ENCODE assay signal across 25 cellular contexts in the genomic region with DNA sequence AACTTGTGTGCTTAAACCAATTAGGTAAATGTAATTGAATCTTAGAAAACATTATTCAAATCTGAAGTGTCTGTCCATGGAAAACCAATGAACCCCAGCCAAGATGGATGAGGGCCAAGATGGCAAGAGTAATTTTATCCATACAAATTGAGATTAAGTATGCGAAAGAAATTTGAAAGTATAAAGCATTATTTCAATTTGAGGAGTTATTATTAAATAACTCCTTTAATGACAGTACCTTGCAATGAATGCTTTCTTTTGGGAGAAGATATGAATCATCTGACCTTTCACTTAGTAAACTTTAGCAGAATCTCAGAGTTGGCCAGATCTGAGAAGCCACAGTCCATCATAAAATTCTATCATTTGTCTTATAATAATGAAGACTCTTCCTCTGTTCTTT.
DNase-seq lines count a peak whose midpoint lies in the region; ATAC-seq, FAIRE-seq and TF ChIP-seq lines count a peak whose summit lies in the region.
"Had no signal": no experiment of that assay in that cellular context is flagged by ENCODE, and none has a peak within 500 bp of the region (broad histone marks: within the 10 kb centered on the region; RNA-seq: fewer than 3 reads in every experiment).

No MANE protein-coding gene starts in this region.

- in situ Hi-C loops in G401 (cut with HindIII; ENCODE audit: low sequenced_read_pairs): no loop called here
- in situ Hi-C loops in HepG2 (cut with HindIII; ENCODE audit: extremely low pct_ligation_motif_present, low pct_unique_long_range_greater_than_20kb): no loop called here

- no peaks in the 10 kb centered on the region for H3K36me3 Mint-ChIP-seq in endothelial cell (ENCODE audit: low read depth, unreplicated experiment)
- no peaks in the 10 kb centered on the region for H3K36me3 Mint-ChIP-seq in neural progenitor cell
- H3K36me3 Mint-ChIP-seq: brain; CD8-positive, alpha-beta T cell; stimulated activated memory B cell treated with anti-CD40 and anti-IgM and Interleukin-4, amounts not matched to agents 10 μg/mL and 1 μg/mL and 100 μg/mL, for 72 hours; WTC11 had no signal

- H3K9me3 ChIP-seq in HepG2 (ENCODE audit: low read length) (no peaks in the 10 kb centered on the region), neural progenitor cell (ENCODE audit: low read depth) (no peaks in the 10 kb centered on the region)

- H3K4me3 ChIP-seq in choroid plexus epithelial cell (ENCODE audit: low read depth, low read length): no peak overlapping the region
- H3K4me3 ChIP-seq in HepG2 (replicated peaks in 1 of 3; ENCODE audit: insufficient read depth in 1 of 3, low read depth in 2 of 3, low read length in 3 of 3): no peak overlapping the region
- H3K4me3 ChIP-seq in neural progenitor cell: no peak overlapping the region
- H3K4me3 ChIP-seq: smooth muscle cell had no signal

- no peaks in the 10 kb centered on the region for H4K20me1 ChIP-seq in HepG2 (ENCODE audit: insufficient read depth, low read length)
- H4K20me1 ChIP-seq in neural progenitor cell (ENCODE audit: low read depth): no peaks in the 10 kb centered on the region

- no peak overlapping the region for H3K27ac Mint-ChIP-seq in endothelial cell (ENCODE audit: unreplicated experiment)
- no peak overlapping the region for H3K27ac Mint-ChIP-seq in neural progenitor cell
- H3K27ac Mint-ChIP-seq: activated naive CD8-positive, alpha-beta T cell treated with anti-CD3 and anti-CD28 coated beads, Interleukin-2, amount 10 ng/mL, durations not matched to agents 7 days and 5 days; CD8-positive, alpha-beta T cell; stimulated activated memory B cell treated with anti-CD40 and anti-IgM and Interleukin-4, amounts not matched to agents 10 μg/mL and 1 μg/mL and 100 μg/mL, for 72 hours; WTC11 had no signal

- H3K36me3 ChIP-seq in HepG2 (replicated peaks in 1 of 2; ENCODE audit: control insufficient read depth in 1 of 2, insufficient read depth in 2 of 2, low read length in 2 of 2) (no peaks in the 10 kb centered on the region), neural progenitor cell (no peaks in the 10 kb centered on the region)

- H3K4me1 ChIP-seq in HepG2 (ENCODE audit: insufficient read depth, low read length) (peaks cover 26% of the 10 kb centered on the region), neural progenitor cell (no peaks in the 10 kb centered on the region)
- H3K4me1 ChIP-seq: foreskin keratinocyte had no signal

- TF ChIP-seq RAD21 in HepG2 (CRISPR knock-in tag; IDR thresholded peaks at IDR 0.05): no peak

- POLR2A ChIA-PET in HepG2 (lab: Yijun Ruan, JAX): no interaction called here

- no peak for FAIRE-seq in HepG2 (lab: Jason Lieb, UNC)
- FAIRE-seq: colon, GM12892 had no signal

- H3K4me2 ChIP-seq in HepG2 (ENCODE audit: low read depth, low read length) (no peak overlapping the region), neural progenitor cell (no peak overlapping the region)
- H3K4me2 ChIP-seq: smooth muscle cell had no signal

- TF ChIP-seq EP300 in HepG2 (IDR thresholded peaks at IDR 0.05; ENCODE audit: low read depth in 2 of 2, low read length in 2 of 2) (no peak), HepG2 (CRISPR knock-in tag; IDR thresholded peaks at IDR 0.05; ENCODE audit: borderline replicate concordance) (no peak)

- no TSS peak for BruUV-seq in HepG2 (replicated peaks; lab: Mats Ljungman, UMichigan)

- 90% methylated on average over 1 of the region's 1 CpG for whole genome bisulfite sequencing in HepG2 (ENCODE audit: low lambda C conversion rate)

- H3K27ac ChIP-seq in HepG2 (ENCODE audit: extremely low read length, insufficient read depth, low read length) (no peak overlapping the region), neural progenitor cell (no peak overlapping the region)
- H3K27ac ChIP-seq: foreskin keratinocyte had no signal

- H3K9ac ChIP-seq in HepG2 (ENCODE audit: insufficient read depth, low read depth, low read length) (no peak overlapping the region), neural progenitor cell (no peak overlapping the region)

- H2AFZ ChIP-seq in HepG2 (ENCODE audit: low read length): no peak overlapping the region
- no peak overlapping the region for H2AFZ ChIP-seq in neural progenitor cell (replicated peaks)

- no peaks in the 10 kb centered on the region for H3K9me3 Mint-ChIP-seq in endothelial cell (ENCODE audit: unreplicated experiment)
- no peaks in the 10 kb centered on the region for H3K9me3 Mint-ChIP-seq in neural progenitor cell
- H3K9me3 Mint-ChIP-seq: brain; CD8-positive, alpha-beta T cell; neural crest cell; stimulated activated memory B cell treated with anti-CD40 and anti-IgM and Interleukin-4, amounts not matched to agents 10 μg/mL and 1 μg/mL and 100 μg/mL, for 72 hours; WTC11 had no signal

- H3K27me3 ChIP-seq in HepG2 (ENCODE audit: control insufficient read depth in 1 of 2, insufficient read depth in 2 of 2, low read length in 2 of 2) (no peaks in the 10 kb centered on the region), neural progenitor cell (no peaks in the 10 kb centered on the region)
- H3K27me3 ChIP-seq: foreskin keratinocyte had no signal

- H3K4me3 Mint-ChIP-seq in endothelial cell (ENCODE audit: unreplicated experiment): no peak overlapping the region
- no peak overlapping the region for H3K4me3 Mint-ChIP-seq in neural progenitor cell
- H3K4me3 Mint-ChIP-seq: activated naive CD8-positive, alpha-beta T cell treated with anti-CD3 and anti-CD28 coated beads, Interleukin-2, amount 10 ng/mL, durations not matched to agents 7 days and 5 days; brain; CD8-positive, alpha-beta T cell; neural crest cell; stimulated activated memory B cell treated with anti-CD40 and anti-IgM and Interleukin-4, amounts not matched to agents 10 μg/mL and 1 μg/mL and 100 μg/mL, for 72 hours; WTC11 had no signal

- peak; percentile 75 for ATAC-seq in omental fat pad (ENCODE audit: low FRiP score)
- no peak for ATAC-seq in HepG2
- ATAC-seq: CD8-positive, alpha-beta T cell; foreskin keratinocyte; stimulated activated memory B cell treated with anti-CD40 and anti-IgM and Interleukin-4, amounts not matched to agents 10 μg/mL and 1 μg/mL and 100 μg/mL, for 72 hours; WTC11 had no signal

- no peak for TF ChIP-seq CTCF in choroid plexus epithelial cell (conservative IDR thresholded peaks at IDR 0.05; ENCODE audit: low read depth, low read length)
- no peak for TF ChIP-seq CTCF in omental fat pad (IDR thresholded peaks at IDR 0.05)
- TF ChIP-seq CTCF in endothelial cell (IDR thresholded peaks at IDR 0.05; ENCODE audit: unreplicated experiment): no peak
- TF ChIP-seq CTCF in HepG2 (CRISPR knock-in tag; IDR thresholded peaks at IDR 0.05): no peak
- no peak for TF ChIP-seq CTCF in neural progenitor cell (IDR thresholded peaks at IDR 0.05)

- intact Hi-C loops in HepG2 (cut with micrococcal nuclease; ENCODE audit: unreplicated experiment): no loop called here

- DNase-seq in ELR (ENCODE audit: low read depth) (peak; percentile 59), M059J (ENCODE audit: low read depth) (peak; percentile 62), choroid plexus epithelial cell (ENCODE audit: low read depth) (peak; percentile 63), omental fat pad (ENCODE audit: low spot score) (no peak), endothelial cell (ENCODE audit: low spot score) (no peak), G401 (ENCODE audit: low spot score) (no peak), HepG2 (ENCODE audit: low spot score) (no peak), neural progenitor cell (ENCODE audit: low spot score) (no peak)
- DNase-seq: activated CD4-positive, alpha-beta T cell treated with anti-CD3 and anti-CD28 coated beads, Interleukin-2, amount 50 U/mL, for 48 hours; activated naive CD8-positive, alpha-beta T cell treated with anti-CD3 and anti-CD28 coated beads, Interleukin-2, amount 10 ng/mL, durations not matched to agents 7 days and 5 days; CD8-positive, alpha-beta T cell; DMS79; foreskin keratinocyte; hippocampal formation; islet precursor cell; NCI-H1417 treated with DMSO at 0.1 percent for 48 hours; NCI-H2107; T-helper 9 cell had no signal

- no peaks in the 10 kb centered on the region for H3F3A ChIP-seq in neural progenitor cell (ENCODE audit: low read depth)

- H3K79me2 ChIP-seq in HepG2 (ENCODE audit: insufficient read depth, low read length): no peaks in the 10 kb centered on the region
- H3K79me2 ChIP-seq in neural progenitor cell (ENCODE audit: low read depth): no peaks in the 10 kb centered on the region

- H3K4me1 Mint-ChIP-seq in endothelial cell (ENCODE audit: unreplicated experiment) (peaks cover 2% of the 10 kb centered on the region), neural progenitor cell (peaks cover 9% of the 10 kb centered on the region)
- H3K4me1 Mint-ChIP-seq: stimulated activated memory B cell treated with anti-CD40 and anti-IgM and Interleukin-4, amounts not matched to agents 10 μg/mL and 1 μg/mL and 100 μg/mL, for 72 hours; WTC11 had no signal

- H3K27me3 Mint-ChIP-seq in endothelial cell (ENCODE audit: unreplicated experiment): peaks cover 2% of the 10 kb centered on the region
- H3K27me3 Mint-ChIP-seq in neural progenitor cell (ENCODE audit: insufficient read depth, low read depth): peaks cover 2% of the 10 kb centered on the region
- H3K27me3 Mint-ChIP-seq: activated naive CD8-positive, alpha-beta T cell treated with anti-CD3 and anti-CD28 coated beads, Interleukin-2, amount 10 ng/mL, durations not matched to agents 7 days and 5 days; brain; stimulated activated memory B cell treated with anti-CD40 and anti-IgM and Interleukin-4, amounts not matched to agents 10 μg/mL and 1 μg/mL and 100 μg/mL, for 72 hours had no signal

- TF ChIP-seq POLR2A in HepG2 (IDR thresholded peaks at IDR 0.05; ENCODE audit: insufficient read depth in 1 of 2, low read depth in 2 of 2, low read length in 2 of 2): no peak

- CTCF ChIA-PET in HepG2 (lab: Yijun Ruan, JAX; ENCODE audit: low intra/inter-chr PET ratio, low total read pairs): no interaction called here

TF ChIP-seq in HepG2, 621 proteins besides CTCF, POLR2A, EP300 and RAD21 (continues in another document):
- TF ChIP-seq HIVEP1 (CRISPR knock-in tag; IDR thresholded peaks at IDR 0.05) (no peak), ZBTB8A (CRISPR knock-in tag; IDR thresholded peaks at IDR 0.05; ENCODE audit: borderline replicate concordance, low read depth) (no peak), CC2D1A (CRISPR knock-in tag; IDR thresholded peaks at IDR 0.05) (no peak)
- TF ChIP-seq, protein P1, sequence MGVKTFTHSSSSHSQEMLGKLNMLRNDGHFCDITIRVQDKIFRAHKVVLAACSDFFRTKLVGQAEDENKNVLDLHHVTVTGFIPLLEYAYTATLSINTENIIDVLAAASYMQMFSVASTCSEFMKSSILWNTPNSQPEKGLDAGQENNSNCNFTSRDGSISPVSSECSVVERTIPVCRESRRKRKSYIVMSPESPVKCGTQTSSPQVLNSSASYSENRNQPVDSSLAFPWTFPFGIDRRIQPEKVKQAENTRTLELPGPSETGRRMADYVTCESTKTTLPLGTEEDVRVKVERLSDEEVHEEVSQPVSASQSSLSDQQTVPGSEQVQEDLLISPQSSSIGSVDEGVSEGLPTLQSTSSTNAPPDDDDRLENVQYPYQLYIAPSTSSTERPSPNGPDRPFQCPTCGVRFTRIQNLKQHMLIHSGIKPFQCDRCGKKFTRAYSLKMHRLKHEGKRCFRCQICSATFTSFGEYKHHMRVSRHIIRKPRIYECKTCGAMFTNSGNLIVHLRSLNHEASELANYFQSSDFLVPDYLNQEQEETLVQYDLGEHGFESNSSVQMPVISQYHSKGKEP (CRISPR knock-in tag; IDR thresholded peaks at IDR 0.05): no peak

Comparison
In these comparisons a context has a peak if more than half of its experiments do, and no peak if none do; other contexts are left out.
1. DNase-seq: peak in ELR (single experiment), M059J (single experiment) and choroid plexus epithelial cell (single experiment); none in omental fat pad (single experiment), endothelial cell (single experiment), G401 (single experiment), HepG2 (single experiment) and neural progenitor cell (single experiment).